8 cellular contexts compared by ENCODE assay signal in the genomic region with DNA sequence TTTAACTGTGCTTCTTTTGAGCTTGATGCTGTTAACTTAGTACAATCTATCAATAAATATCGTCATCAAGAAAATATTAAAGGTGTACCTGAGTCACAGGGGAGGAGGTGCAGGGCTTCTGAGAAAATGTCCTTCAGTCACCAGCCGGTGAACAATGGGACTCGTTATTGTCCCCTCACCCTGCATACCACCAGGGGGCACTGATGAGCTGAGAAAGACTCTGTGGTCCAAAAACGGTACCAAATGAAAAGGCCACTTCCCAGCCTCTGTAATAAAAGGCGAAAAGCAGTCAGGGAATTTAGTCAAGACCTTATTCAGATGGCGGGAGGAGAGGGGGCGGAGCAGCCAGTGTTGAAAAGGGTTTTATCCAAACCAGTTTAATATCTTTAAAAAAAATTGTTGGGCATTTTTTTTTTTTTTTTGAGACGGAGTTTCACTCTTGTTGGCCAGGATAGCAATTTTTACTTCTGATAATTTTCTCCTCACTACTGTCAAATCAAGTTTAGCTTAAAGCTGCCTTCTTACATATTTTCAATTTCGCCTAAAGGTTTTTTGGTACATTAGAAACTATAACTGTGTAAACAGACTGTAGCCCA.
DNase-seq lines count a peak whose midpoint lies in the region; ATAC-seq and TF ChIP-seq lines count a peak whose summit lies in the region.

No MANE protein-coding gene starts in this region.

- H3K4me3 ChIP-seq in NT2/D1 (ENCODE audit: insufficient read length, low read depth) (no peak overlapping the region), body of pancreas (no peak overlapping the region), kidney epithelial cell (ENCODE audit: low read depth, low read length) (no peak overlapping the region)

- no peaks in the 10 kb centered on the region for H3K36me3 ChIP-seq in NT2/D1 (ENCODE audit: insufficient read depth, insufficient read length, low read length)
- H3K36me3 ChIP-seq in body of pancreas (replicated peaks in 1 of 2; ENCODE audit: insufficient read depth in 1 of 2, low read depth in 2 of 2) = no peaks in the 10 kb centered on the region
- H3K36me3 ChIP-seq in kidney epithelial cell (ENCODE audit: control insufficient read depth, insufficient read depth, low read length) = no peaks in the 10 kb centered on the region

- WGBS in body of pancreas, 2 donors = 19 to 27% methylated on average over 9 of the region's 9 CpGs

- no peak for TF ChIP-seq POLR2A in body of pancreas (IDR thresholded peaks at IDR 0.05)

- DNase-seq in A172 (ENCODE audit: low spot score) = peak; percentile 65
- peak; percentile 64 for DNase-seq in ELF-1 (ENCODE audit: low read depth, low spot score)
- peak; percentile 25 for DNase-seq in NT2/D1 (ENCODE audit: low read depth, low spot score)
- peak; percentile 68 to 79 (median 74) for DNase-seq in body of pancreas
- DNase-seq in kidney epithelial cell (ENCODE audit: low read depth) = peak; percentile 12
- peak; percentile 3 for DNase-seq in stimulated activated CD8-positive, alpha-beta memory T cell treated with anti-CD3 and anti-CD28 coated beads, Interleukin-12 subunit alpha, Interleukin-12 subunit beta, amount 100 ng/mL, for 1 hour (ENCODE audit: low read depth)

- H3K27ac ChIP-seq in body of pancreas = no peak overlapping the region

- peak; percentile 65 to 78 (median 72) for TF ChIP-seq CTCF in body of pancreas (IDR thresholded peaks at IDR 0.05)
- peak; percentile 88 for TF ChIP-seq CTCF in kidney epithelial cell (IDR thresholded peaks at IDR 0.05; ENCODE audit: insufficient read depth, low read length, poor library complexity, severe bottlenecking)

- H3K9me3 ChIP-seq in NT2/D1 (ENCODE audit: insufficient read depth, low read length) (no peaks in the 10 kb centered on the region; the same call in 1 of the 2 replicates), body of pancreas (no peaks in the 10 kb centered on the region)

- ATAC-seq in HG03025 (IDR thresholded peaks at IDR 0.05; ENCODE audit: low FRiP score, unreplicated experiment) (peak; percentile 64), body of pancreas (peak; percentile 74), HG03139 (IDR thresholded peaks at IDR 0.05; ENCODE audit: unreplicated experiment) (no peak)

- H3K9ac ChIP-seq in NT2/D1 (ENCODE audit: insufficient read length, low read depth) = no peak overlapping the region

- H3K27me3 ChIP-seq in NT2/D1 (ENCODE audit: insufficient read depth, insufficient read length) (no peaks in the 10 kb centered on the region), body of pancreas (no peaks in the 10 kb centered on the region), kidney epithelial cell (ENCODE audit: control insufficient read depth, insufficient read depth, low read length) (no peaks in the 10 kb centered on the region)

- H3K4me1 ChIP-seq in NT2/D1 (ENCODE audit: insufficient read depth, insufficient read length) (no peaks in the 10 kb centered on the region), body of pancreas (no peaks in the 10 kb centered on the region)

- intact Hi-C loops in body of pancreas (cut with DNase I) = no loop called here

Comparison
In these comparisons a context has a peak if more than half of its experiments do, and no peak if none do; other contexts are left out.
1. DNase-seq: peak in every context shown above with its lines; median percentile 74 in body of pancreas; 65 in A172; 64 in ELF-1; 25 in NT2/D1; 12 in kidney epithelial cell; 3 in stimulated activated CD8-positive, alpha-beta memory T cell treated with anti-CD3 and anti-CD28 coated beads, Interleukin-12 subunit alpha, Interleukin-12 subunit beta, amount 100 ng/mL, for 1 hour.